ENCODE assay signal across 21 cellular contexts in genomic region chr1:22254756-22255155, GRCh38.
"Had no signal": no experiment of that assay in that cellular context is flagged by ENCODE, and none has a peak within 500 bp of the region (broad histone marks: within the 10 kb centered on the region; RNA-seq: fewer than 3 reads in every experiment).

No MANE protein-coding gene starts in this region.

- FAIRE-seq: endometrium had no signal

- H3K4me1 ChIP-seq: left ventricle myocardium inferior had no signal

- H3K9me3 Mint-ChIP-seq: activated B cell treated with CpG ODN at 0.5 μM for 24 hours; activated CD4-positive, alpha-beta memory T cell treated with anti-CD3 and anti-CD28 coated beads for 36 hours; activated naive CD4-positive, alpha-beta T cell treated with anti-CD3 and anti-CD28 coated beads for 36 hours; dendritic cell treated with granulocyte-macrophage colony-stimulating factor and Interleukin-4, amounts not matched to agents 40 ng/mL and 50 ng/mL, for 4 days; neural crest cell had no signal

- H3K36me3 Mint-ChIP-seq: activated CD4-positive, alpha-beta memory T cell treated with anti-CD3 and anti-CD28 coated beads for 36 hours; immature natural killer cell; naive thymus-derived CD4-positive, alpha-beta T cell had no signal

- H3K27ac ChIP-seq: body of pancreas, left ventricle myocardium inferior, thoracic aorta had no signal

- DNase-seq: activated B cell treated with CpG ODN at 0.5 μM for 24 hours; activated CD4-positive, alpha-beta memory T cell treated with anti-CD3 and anti-CD28 coated beads for 36 hours; activated CD4-positive, alpha-beta T cell treated with anti-CD3 and anti-CD28 coated beads for 4 hours; activated naive CD4-positive, alpha-beta T cell treated with anti-CD3 and anti-CD28 coated beads for 36 hours; activated T-cell treated with anti-CD3 and anti-CD28 coated beads, Interleukin-2, amount 50 U/mL, for 48 hours; body of pancreas; effector CD4-positive, alpha-beta T cell; immature natural killer cell; left ventricle myocardium inferior; mucosa of descending colon; naive thymus-derived CD4-positive, alpha-beta T cell; retina; spleen; stimulated activated CD4-positive, alpha-beta T cell treated with anti-CD3 and anti-CD28 coated beads, Interleukin-4, amount 100 ng/mL, for 1 hour; stimulated activated naive CD4-positive, alpha-beta T cell treated with Interleukin-2 at 50 U/mL for 16 hours; SW 1271; T-helper 17 cell had no signal

- H3K4me3 ChIP-seq: body of pancreas, left ventricle myocardium inferior, mucosa of descending colon, spleen, thoracic aorta had no signal

- ATAC-seq: body of pancreas; mucosa of descending colon; naive thymus-derived CD4-positive, alpha-beta T cell; T-helper 17 cell had no signal

- H3K4me1 Mint-ChIP-seq: activated B cell treated with CpG ODN at 0.5 μM for 24 hours; immature natural killer cell; naive thymus-derived CD4-positive, alpha-beta T cell; T-helper 17 cell had no signal

- H3K4me3 Mint-ChIP-seq: activated B cell treated with CpG ODN at 0.5 μM for 24 hours; activated CD4-positive, alpha-beta memory T cell treated with anti-CD3 and anti-CD28 coated beads for 36 hours; activated naive CD4-positive, alpha-beta T cell treated with anti-CD3 and anti-CD28 coated beads for 36 hours; dendritic cell treated with granulocyte-macrophage colony-stimulating factor and Interleukin-4, amounts not matched to agents 40 ng/mL and 50 ng/mL, for 4 days; immature natural killer cell; naive thymus-derived CD4-positive, alpha-beta T cell; neural crest cell; T-helper 17 cell had no signal

- H3K27ac Mint-ChIP-seq: activated B cell treated with CpG ODN at 0.5 μM for 24 hours; activated CD4-positive, alpha-beta memory T cell treated with anti-CD3 and anti-CD28 coated beads for 36 hours; activated naive CD4-positive, alpha-beta T cell treated with anti-CD3 and anti-CD28 coated beads for 36 hours; dendritic cell treated with granulocyte-macrophage colony-stimulating factor and Interleukin-4, amounts not matched to agents 40 ng/mL and 50 ng/mL, for 4 days; immature natural killer cell; T-helper 17 cell had no signal

- H3K27me3 ChIP-seq: body of pancreas had no signal

- H3K9me3 ChIP-seq: body of pancreas, left ventricle myocardium inferior, mucosa of descending colon, spleen, thoracic aorta had no signal

- H3K36me3 ChIP-seq: left ventricle myocardium inferior, spleen, thoracic aorta had no signal
